8 cellular contexts compared by ENCODE assay signal in the genomic region with DNA sequence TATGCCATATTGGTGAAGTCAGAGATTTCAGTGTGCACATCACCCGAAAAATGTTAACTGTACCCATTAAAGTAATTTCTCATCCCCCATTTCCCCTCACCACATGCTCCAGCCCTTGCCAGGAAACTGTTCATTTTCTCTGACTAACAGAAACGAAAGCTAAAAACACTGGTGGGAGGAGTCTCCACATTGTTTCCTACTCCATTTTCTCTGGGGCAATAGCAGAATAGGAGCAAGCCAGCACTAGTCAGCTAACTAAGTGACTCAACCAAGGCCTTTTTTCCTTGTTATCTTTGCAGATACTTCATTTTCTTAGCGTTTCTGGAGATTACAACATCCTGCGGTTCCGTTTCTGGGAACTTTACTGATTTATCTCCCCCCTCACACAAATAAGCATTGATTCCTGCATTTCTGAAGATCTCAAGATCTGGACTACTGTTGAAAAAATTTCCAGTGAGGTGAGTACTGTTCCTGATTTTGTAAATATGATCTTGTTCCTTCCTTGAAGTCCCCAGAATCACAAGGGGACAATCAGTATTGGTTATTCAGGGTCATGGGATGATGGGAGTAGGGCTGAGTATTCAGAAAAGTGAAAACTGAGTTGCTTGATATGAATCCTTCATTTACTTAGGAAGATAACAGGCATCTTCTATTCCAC. TPM values are rescaled to one million over a fixed set of nuclear protein-coding genes. Genes with fewer than 3 reads are reported as not detected.
DNase-seq lines count a peak whose midpoint lies in the region; ATAC-seq and TF ChIP-seq lines count a peak whose summit lies in the region.

Gene IFI16 (plus strand): TSS at position 204 of the 658 bp plus-strand sequence. CDS start 4,774 bp downstream, outside the sequence.

- peak within 1 kb of the TSS; percentile 95 for H3K4me3 Mint-ChIP-seq in T-helper 1 cell treated with Interleukin-12 subunit alpha and Interleukin-12 subunit beta and Interleukin-4 antibody, amounts not matched to agents 30 μg/mL and 1 μg/mL, for 36 hours

- H3K4me3 ChIP-seq in cardiac fibroblast (replicated peaks in 1 of 2; ENCODE audit: low read depth in 2 of 2, low read length in 2 of 2) = peak within 1 kb of the TSS; percentile 55 to 68

- peak within 1 kb of the TSS; percentile 95 for H3K27ac Mint-ChIP-seq in T-helper 1 cell treated with Interleukin-12 subunit alpha and Interleukin-12 subunit beta and Interleukin-4 antibody, amounts not matched to agents 30 μg/mL and 1 μg/mL, for 36 hours

- ATAC-seq in GM19452 (IDR thresholded peaks at IDR 0.05; ENCODE audit: unreplicated experiment) = peak; percentile 62

- H3K36me3 Mint-ChIP-seq in T-helper 1 cell treated with Interleukin-12 subunit alpha and Interleukin-12 subunit beta and Interleukin-4 antibody, amounts not matched to agents 30 μg/mL and 1 μg/mL, for 36 hours (ENCODE audit: low read depth) = peaks cover 43% of the 10 kb centered on the region

- H3K27me3 Mint-ChIP-seq in T-helper 1 cell treated with Interleukin-12 subunit alpha and Interleukin-12 subunit beta and Interleukin-4 antibody, amounts not matched to agents 30 μg/mL and 1 μg/mL, for 36 hours (ENCODE audit: low read depth) = no peaks in the 10 kb centered on the region

- in situ Hi-C loops in Caki2 (cut with HindIII; ENCODE audit: low pct_unique_long_range_greater_than_20kb, low sequenced_read_pairs) = no loop called here

- H3K4me1 Mint-ChIP-seq in T-helper 1 cell treated with Interleukin-12 subunit alpha and Interleukin-12 subunit beta and Interleukin-4 antibody, amounts not matched to agents 30 μg/mL and 1 μg/mL, for 36 hours (ENCODE audit: low read depth) = peaks cover 50% of the 10 kb centered on the region

- H3K9me3 Mint-ChIP-seq in T-helper 1 cell treated with Interleukin-12 subunit alpha and Interleukin-12 subunit beta and Interleukin-4 antibody, amounts not matched to agents 30 μg/mL and 1 μg/mL, for 36 hours = peaks cover 3% of the 10 kb centered on the region

- no peak for TF ChIP-seq CTCF in cardiac fibroblast (IDR thresholded peaks at IDR 0.05; ENCODE audit: low read depth, low read length)

- DNase-seq in Caki2 (ENCODE audit: low read depth) (peak; percentile 66), HK-2 (ENCODE audit: unreplicated experiment) (peak; percentile 32), cardiac fibroblast (ENCODE audit: low read depth in 2 of 2) (peak; percentile 97 to 98), kidney tubule cell (ENCODE audit: low spot score) (peak; percentile 78), ecto neural progenitor cell (ENCODE audit: low spot score) (no peak)
- peak; percentile 77 for DNase-seq in stimulated activated CD4-positive, alpha-beta T cell treated with anti-CD3 and anti-CD28 coated beads, Interleukin-4, amount 100 ng/mL, for 24 hours

RNA-seq across cellular contexts. Expression of gene IFI16, which starts in this region (rescaled TPM):
- 12.4 and 19.2 TPM in 2 replicates for total RNA-seq in Caki2 (2014; rRNA removed; shearing (Covaris generic); ENCODE audit: low replicate concordance)
